ENCODE assay signal across 1 cellular context in the genomic region with DNA sequence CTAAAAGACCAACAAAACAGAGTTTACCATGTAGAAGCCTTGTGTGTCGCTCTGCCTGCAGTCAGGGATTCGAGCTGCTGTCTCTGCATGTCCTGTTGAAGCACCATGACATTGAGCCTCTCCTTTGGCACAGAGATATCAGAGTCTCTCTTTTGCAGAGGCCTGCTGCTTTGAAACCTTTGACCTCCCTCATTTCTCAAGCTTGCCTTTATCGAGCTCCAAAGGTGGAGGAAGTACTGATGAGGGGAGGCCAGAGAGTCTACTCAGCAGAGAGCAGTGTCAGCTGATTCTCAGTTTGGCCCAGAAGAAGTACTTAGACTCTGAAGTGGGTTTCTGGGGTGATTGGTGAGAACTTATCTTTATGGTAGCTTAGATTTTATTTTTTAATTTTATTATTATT.
TF ChIP-seq lines count a peak whose summit lies in the region.

No MANE protein-coding gene starts in this region.

TF ChIP-seq in K562, 482 proteins besides CTCF, POLR2A, EP300 and RAD21 (continued from another document and continues in another):
- TF ChIP-seq TRIM24 (IDR thresholded peaks at IDR 0.05) (0 out of 4 replicates have a peak, but pooled peaks of 1 of the 2 experiments have one; percentile 24), NR2C1 (IDR thresholded peaks at IDR 0.05) (peak; percentile 52; the same call in 1 of the 2 replicates), NR2C1 (tag; IDR thresholded peaks at IDR 0.05) (peak; percentile 90), PTTG1 (tag; IDR thresholded peaks at IDR 0.05; ENCODE audit: low read depth) (no peak), DPF2 (IDR thresholded peaks at IDR 0.05) (peak; percentile 38; the same call in 1 of the 2 replicates), EHMT2 (IDR thresholded peaks at IDR 0.05) (no peak), CBFA2T3 (IDR thresholded peaks at IDR 0.05) (peak; percentile 90), EWSR1 (IDR thresholded peaks at IDR 0.05; ENCODE audit: borderline replicate concordance, low read depth, partially characterized antibody) (no peak), NFE2L1 (tag; IDR thresholded peaks at IDR 0.05; ENCODE audit: borderline replicate concordance, low read depth) (no peak), TGIF2 (CRISPR knock-in tag; IDR thresholded peaks at IDR 0.05) (no peak), SNIP1 (IDR thresholded peaks at IDR 0.05; ENCODE audit: low read depth) (no peak), PYGO2 (tag; IDR thresholded peaks at IDR 0.05) (no peak), CREB1 (IDR thresholded peaks at IDR 0.05) (no peak), CREB1 (CRISPR knock-in tag; IDR thresholded peaks at IDR 0.05) (no peak), TAL1 (IDR thresholded peaks at IDR 0.05) (peak; percentile 78; the same call in 1 of the 2 replicates), PHTF2 (CRISPR knock-in tag; IDR thresholded peaks at IDR 0.05) (no peak), NR2C2 (CRISPR knock-in tag; IDR thresholded peaks at IDR 0.05) (no peak), NR2C2 (tag; IDR thresholded peaks at IDR 0.05) (peak; percentile 76), CTBP1 (IDR thresholded peaks at IDR 0.05; ENCODE audit: borderline replicate concordance) (no peak), JUND (IDR thresholded peaks at IDR 0.05; ENCODE audit: borderline replicate concordance, low read depth, low read length) (no peak), JUND (tag; IDR thresholded peaks at IDR 0.05; ENCODE audit: borderline replicate concordance, low read depth, low read length) (peak; percentile 15; the same call in 1 of the 3 replicates), SRSF3 (IDR thresholded peaks at IDR 0.05; ENCODE audit: insufficient read depth, low read length) (no peak), MAFG (tag; conservative IDR thresholded peaks at IDR 0.05) (peak; percentile 21; the same call in 1 of the 2 replicates), TCF7L2 (IDR thresholded peaks at IDR 0.05; ENCODE audit: low read depth, low read length) (no peak), ZNF316 (IDR thresholded peaks at IDR 0.05) (peak; percentile 52), ZNF165 (CRISPR knock-in tag; IDR thresholded peaks at IDR 0.05; ENCODE audit: borderline replicate concordance) (no peak), TAF9B (IDR thresholded peaks at IDR 0.05; ENCODE audit: partially characterized antibody) (no peak), IFI16 (CRISPR knock-in tag; IDR thresholded peaks at IDR 0.05) (no peak), TEAD4 (IDR thresholded peaks at IDR 0.05; ENCODE audit: low read length) (peak; percentile 73), TEAD4 (CRISPR knock-in tag; IDR thresholded peaks at IDR 0.05; ENCODE audit: borderline replicate concordance) (no peak), ZNF282 (CRISPR knock-in tag; IDR thresholded peaks at IDR 0.05) (no peak), MCM5 (IDR thresholded peaks at IDR 0.05; ENCODE audit: low read depth) (no peak), SNRNP70 (optimal IDR thresholded peaks at IDR 0.05; ENCODE audit: low read depth, low read length) (no peak), SETDB1 (IDR thresholded peaks at IDR 0.05; ENCODE audit: low read length) (no peak), CXXC5 (CRISPR knock-in tag; IDR thresholded peaks at IDR 0.05) (no peak), CBFA2T2 (conservative IDR thresholded peaks at IDR 0.05) (peak; percentile 81), FOS (IDR thresholded peaks at IDR 0.05; ENCODE audit: extremely low read depth, insufficient read length) (no peak), HDGF (IDR thresholded peaks at IDR 0.05) (no peak), DMBX1 (CRISPR knock-in tag; IDR thresholded peaks at IDR 0.05; ENCODE audit: borderline replicate concordance) (peak; percentile 68; the same call in 1 of the 2 replicates)
- TF ChIP-seq, protein P1, sequence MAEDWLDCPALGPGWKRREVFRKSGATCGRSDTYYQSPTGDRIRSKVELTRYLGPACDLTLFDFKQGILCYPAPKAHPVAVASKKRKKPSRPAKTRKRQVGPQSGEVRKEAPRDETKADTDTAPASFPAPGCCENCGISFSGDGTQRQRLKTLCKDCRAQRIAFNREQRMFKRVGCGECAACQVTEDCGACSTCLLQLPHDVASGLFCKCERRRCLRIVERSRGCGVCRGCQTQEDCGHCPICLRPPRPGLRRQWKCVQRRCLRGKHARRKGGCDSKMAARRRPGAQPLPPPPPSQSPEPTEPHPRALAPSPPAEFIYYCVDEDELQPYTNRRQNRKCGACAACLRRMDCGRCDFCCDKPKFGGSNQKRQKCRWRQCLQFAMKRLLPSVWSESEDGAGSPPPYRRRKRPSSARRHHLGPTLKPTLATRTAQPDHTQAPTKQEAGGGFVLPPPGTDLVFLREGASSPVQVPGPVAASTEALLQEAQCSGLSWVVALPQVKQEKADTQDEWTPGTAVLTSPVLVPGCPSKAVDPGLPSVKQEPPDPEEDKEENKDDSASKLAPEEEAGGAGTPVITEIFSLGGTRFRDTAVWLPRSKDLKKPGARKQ (CRISPR knock-in tag; IDR thresholded peaks at IDR 0.05) = no peak
- TF ChIP-seq, protein P2, sequence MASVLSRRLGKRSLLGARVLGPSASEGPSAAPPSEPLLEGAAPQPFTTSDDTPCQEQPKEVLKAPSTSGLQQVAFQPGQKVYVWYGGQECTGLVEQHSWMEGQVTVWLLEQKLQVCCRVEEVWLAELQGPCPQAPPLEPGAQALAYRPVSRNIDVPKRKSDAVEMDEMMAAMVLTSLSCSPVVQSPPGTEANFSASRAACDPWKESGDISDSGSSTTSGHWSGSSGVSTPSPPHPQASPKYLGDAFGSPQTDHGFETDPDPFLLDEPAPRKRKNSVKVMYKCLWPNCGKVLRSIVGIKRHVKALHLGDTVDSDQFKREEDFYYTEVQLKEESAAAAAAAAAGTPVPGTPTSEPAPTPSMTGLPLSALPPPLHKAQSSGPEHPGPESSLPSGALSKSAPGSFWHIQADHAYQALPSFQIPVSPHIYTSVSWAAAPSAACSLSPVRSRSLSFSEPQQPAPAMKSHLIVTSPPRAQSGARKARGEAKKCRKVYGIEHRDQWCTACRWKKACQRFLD (CRISPR knock-in tag; IDR thresholded peaks at IDR 0.05) = no peak
- TF ChIP-seq, protein P3, sequence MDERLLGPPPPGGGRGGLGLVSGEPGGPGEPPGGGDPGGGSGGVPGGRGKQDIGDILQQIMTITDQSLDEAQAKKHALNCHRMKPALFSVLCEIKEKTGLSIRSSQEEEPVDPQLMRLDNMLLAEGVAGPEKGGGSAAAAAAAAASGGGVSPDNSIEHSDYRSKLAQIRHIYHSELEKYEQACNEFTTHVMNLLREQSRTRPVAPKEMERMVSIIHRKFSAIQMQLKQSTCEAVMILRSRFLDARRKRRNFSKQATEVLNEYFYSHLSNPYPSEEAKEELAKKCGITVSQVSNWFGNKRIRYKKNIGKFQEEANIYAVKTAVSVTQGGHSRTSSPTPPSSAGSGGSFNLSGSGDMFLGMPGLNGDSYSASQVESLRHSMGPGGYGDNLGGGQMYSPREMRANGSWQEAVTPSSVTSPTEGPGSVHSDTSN (CRISPR knock-in tag; IDR thresholded peaks at IDR 0.05; ENCODE audit: low read depth) = no peak
- TF ChIP-seq, protein P3 (tag; conservative IDR thresholded peaks at IDR 0.05; ENCODE audit: low read depth) = no peak
- TF ChIP-seq, protein P4, sequence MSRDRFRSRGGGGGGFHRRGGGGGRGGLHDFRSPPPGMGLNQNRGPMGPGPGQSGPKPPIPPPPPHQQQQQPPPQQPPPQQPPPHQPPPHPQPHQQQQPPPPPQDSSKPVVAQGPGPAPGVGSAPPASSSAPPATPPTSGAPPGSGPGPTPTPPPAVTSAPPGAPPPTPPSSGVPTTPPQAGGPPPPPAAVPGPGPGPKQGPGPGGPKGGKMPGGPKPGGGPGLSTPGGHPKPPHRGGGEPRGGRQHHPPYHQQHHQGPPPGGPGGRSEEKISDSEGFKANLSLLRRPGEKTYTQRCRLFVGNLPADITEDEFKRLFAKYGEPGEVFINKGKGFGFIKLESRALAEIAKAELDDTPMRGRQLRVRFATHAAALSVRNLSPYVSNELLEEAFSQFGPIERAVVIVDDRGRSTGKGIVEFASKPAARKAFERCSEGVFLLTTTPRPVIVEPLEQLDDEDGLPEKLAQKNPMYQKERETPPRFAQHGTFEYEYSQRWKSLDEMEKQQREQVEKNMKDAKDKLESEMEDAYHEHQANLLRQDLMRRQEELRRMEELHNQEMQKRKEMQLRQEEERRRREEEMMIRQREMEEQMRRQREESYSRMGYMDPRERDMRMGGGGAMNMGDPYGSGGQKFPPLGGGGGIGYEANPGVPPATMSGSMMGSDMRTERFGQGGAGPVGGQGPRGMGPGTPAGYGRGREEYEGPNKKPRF (IDR thresholded peaks at IDR 0.05; ENCODE audit: low read depth, low read length) = no peak
- TF ChIP-seq, protein P5, sequence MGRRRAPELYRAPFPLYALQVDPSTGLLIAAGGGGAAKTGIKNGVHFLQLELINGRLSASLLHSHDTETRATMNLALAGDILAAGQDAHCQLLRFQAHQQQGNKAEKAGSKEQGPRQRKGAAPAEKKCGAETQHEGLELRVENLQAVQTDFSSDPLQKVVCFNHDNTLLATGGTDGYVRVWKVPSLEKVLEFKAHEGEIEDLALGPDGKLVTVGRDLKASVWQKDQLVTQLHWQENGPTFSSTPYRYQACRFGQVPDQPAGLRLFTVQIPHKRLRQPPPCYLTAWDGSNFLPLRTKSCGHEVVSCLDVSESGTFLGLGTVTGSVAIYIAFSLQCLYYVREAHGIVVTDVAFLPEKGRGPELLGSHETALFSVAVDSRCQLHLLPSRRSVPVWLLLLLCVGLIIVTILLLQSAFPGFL (CRISPR knock-in tag; IDR thresholded peaks at IDR 0.05) = no peak
- TF ChIP-seq, protein P6, sequence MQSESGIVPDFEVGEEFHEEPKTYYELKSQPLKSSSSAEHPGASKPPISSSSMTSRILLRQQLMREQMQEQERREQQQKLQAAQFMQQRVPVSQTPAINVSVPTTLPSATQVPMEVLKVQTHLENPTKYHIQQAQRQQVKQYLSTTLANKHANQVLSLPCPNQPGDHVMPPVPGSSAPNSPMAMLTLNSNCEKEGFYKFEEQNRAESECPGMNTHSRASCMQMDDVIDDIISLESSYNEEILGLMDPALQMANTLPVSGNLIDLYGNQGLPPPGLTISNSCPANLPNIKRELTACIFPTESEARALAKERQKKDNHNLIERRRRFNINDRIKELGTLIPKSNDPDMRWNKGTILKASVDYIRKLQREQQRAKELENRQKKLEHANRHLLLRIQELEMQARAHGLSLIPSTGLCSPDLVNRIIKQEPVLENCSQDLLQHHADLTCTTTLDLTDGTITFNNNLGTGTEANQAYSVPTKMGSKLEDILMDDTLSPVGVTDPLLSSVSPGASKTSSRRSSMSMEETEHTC (IDR thresholded peaks at IDR 0.05) = no peak
- TF ChIP-seq, protein P7, sequence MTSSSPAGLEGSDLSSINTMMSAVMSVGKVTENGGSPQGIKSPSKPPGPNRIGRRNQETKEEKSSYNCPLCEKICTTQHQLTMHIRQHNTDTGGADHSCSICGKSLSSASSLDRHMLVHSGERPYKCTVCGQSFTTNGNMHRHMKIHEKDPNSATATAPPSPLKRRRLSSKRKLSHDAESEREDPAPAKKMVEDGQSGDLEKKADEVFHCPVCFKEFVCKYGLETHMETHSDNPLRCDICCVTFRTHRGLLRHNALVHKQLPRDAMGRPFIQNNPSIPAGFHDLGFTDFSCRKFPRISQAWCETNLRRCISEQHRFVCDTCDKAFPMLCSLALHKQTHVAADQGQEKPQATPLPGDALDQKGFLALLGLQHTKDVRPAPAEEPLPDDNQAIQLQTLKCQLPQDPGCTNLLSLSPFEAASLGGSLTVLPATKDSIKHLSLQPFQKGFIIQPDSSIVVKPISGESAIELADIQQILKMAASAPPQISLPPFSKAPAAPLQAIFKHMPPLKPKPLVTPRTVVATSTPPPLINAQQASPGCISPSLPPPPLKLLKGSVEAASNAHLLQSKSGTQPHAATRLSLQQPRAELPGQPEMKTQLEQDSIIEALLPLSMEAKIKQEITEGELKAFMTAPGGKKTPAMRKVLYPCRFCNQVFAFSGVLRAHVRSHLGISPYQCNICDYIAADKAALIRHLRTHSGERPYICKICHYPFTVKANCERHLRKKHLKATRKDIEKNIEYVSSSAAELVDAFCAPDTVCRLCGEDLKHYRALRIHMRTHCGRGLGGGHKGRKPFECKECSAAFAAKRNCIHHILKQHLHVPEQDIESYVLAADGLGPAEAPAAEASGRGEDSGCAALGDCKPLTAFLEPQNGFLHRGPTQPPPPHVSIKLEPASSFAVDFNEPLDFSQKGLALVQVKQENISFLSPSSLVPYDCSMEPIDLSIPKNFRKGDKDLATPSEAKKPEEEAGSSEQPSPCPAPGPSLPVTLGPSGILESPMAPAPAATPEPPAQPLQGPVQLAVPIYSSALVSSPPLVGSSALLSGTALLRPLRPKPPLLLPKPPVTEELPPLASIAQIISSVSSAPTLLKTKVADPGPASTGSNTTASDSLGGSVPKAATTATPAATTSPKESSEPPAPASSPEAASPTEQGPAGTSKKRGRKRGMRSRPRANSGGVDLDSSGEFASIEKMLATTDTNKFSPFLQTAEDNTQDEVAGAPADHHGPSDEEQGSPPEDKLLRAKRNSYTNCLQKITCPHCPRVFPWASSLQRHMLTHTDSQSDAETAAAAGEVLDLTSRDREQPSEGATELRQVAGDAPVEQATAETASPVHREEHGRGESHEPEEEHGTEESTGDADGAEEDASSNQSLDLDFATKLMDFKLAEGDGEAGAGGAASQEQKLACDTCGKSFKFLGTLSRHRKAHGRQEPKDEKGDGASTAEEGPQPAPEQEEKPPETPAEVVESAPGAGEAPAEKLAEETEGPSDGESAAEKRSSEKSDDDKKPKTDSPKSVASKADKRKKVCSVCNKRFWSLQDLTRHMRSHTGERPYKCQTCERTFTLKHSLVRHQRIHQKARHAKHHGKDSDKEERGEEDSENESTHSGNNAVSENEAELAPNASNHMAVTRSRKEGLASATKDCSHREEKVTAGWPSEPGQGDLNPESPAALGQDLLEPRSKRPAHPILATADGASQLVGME (CRISPR knock-in tag; IDR thresholded peaks at IDR 0.05) = no peak
- TF ChIP-seq, protein P8, sequence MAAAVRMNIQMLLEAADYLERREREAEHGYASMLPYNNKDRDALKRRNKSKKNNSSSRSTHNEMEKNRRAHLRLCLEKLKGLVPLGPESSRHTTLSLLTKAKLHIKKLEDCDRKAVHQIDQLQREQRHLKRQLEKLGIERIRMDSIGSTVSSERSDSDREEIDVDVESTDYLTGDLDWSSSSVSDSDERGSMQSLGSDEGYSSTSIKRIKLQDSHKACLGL (CRISPR knock-in tag; IDR thresholded peaks at IDR 0.05; ENCODE audit: borderline replicate concordance, poor library complexity, severe bottlenecking) = no peak
